15 cellular contexts compared by ENCODE assay signal in the genomic region with DNA sequence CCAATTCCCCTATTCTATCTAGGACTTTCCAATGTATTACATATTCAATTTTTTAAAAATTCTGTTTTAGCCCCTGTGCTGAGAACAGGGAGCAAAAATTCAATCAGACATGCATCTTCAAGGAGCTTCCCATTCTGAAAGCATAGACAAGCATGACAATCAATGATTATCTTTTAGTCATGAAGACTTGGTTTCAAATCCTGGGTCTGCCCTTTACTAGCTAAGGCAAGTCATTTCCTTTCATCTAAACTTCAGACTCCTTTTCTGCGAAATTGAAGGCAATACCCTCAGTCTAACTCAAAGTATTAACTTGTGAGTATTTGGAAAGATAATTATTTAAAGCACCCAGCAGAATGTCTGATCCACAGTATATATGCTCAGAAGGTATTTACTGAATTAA. TPM values are rescaled to one million over a fixed set of nuclear protein-coding genes. Genes with fewer than 3 reads are reported as not detected.
DNase-seq lines count a peak whose midpoint lies in the region; ATAC-seq and TF ChIP-seq lines count a peak whose summit lies in the region.
"Had no signal": no experiment of that assay in that cellular context is flagged by ENCODE, and none has a peak within 500 bp of the region (broad histone marks: within the 10 kb centered on the region; RNA-seq: fewer than 3 reads in every experiment).

No MANE protein-coding gene starts in this region.

- H3K36me3 ChIP-seq in HUES48 (ENCODE audit: control insufficient read depth, insufficient read depth, low read length) = peaks cover 7% of the 10 kb centered on the region; the same call in 1 of the 2 replicates
- H3K36me3 ChIP-seq: SJSA1 had no signal

- H3K27me3 Mint-ChIP-seq in activated T-cell treated with anti-CD3 and anti-CD28 coated beads, Interleukin-2, amount 50 U/mL, for 72 hours (ENCODE audit: low read depth) = no peaks in the 10 kb centered on the region
- H3K27me3 Mint-ChIP-seq in activated T-cell treated with anti-CD3 and anti-CD28 coated beads, Interleukin-2, amount 50 U/mL, for 24 hours = no peaks in the 10 kb centered on the region
- peaks cover 3% of the 10 kb centered on the region for H3K27me3 Mint-ChIP-seq in activated T-helper 17 cell treated with anti-CD3 and anti-CD28 coated beads, Interleukin-2, amount 50 U/mL, for 72 hours
- H3K27me3 Mint-ChIP-seq in stimulated activated naive CD8-positive, alpha-beta T cell treated with anti-CD3 and anti-CD28 coated beads, Interleukin-15, amount 100 ng/mL, for 72 hours = no peaks in the 10 kb centered on the region
- H3K27me3 Mint-ChIP-seq in mesothelial cell of epicardium (ENCODE audit: low read depth) = no peaks in the 10 kb centered on the region

- no peak for TF ChIP-seq CTCF in mesothelial cell of epicardium (IDR thresholded peaks at IDR 0.05; ENCODE audit: unreplicated experiment)

- H3K9me3 ChIP-seq in HUES48 (ENCODE audit: control insufficient read depth, insufficient read depth, low read length) = no peaks in the 10 kb centered on the region
- H3K9me3 ChIP-seq: SJSA1 had no signal

- no peak for DNase-seq in activated T-cell treated with anti-CD3 and anti-CD28 coated beads, Interleukin-2, amount 50 U/mL, for 72 hours
- DNase-seq in activated T-cell treated with anti-CD3 and anti-CD28 coated beads, Interleukin-2, amount 50 U/mL, for 24 hours = no peak
- no peak for DNase-seq in stimulated activated naive CD8-positive, alpha-beta T cell treated with anti-CD3 and anti-CD28 coated beads, Interleukin-15, amount 100 ng/mL, for 72 hours
- no peak for DNase-seq in mesothelial cell of epicardium (ENCODE audit: low spot score in 2 of 2, unreplicated experiment in 2 of 2)
- no peak for DNase-seq in NCI-H82 (lab: John Stamatoyannopoulos, UW)
- DNase-seq in NCI-H2029 treated with DMSO at 0.1 percent for 48 hours (lab: John Stamatoyannopoulos, UW) = no peak
- DNase-seq: DMS79 treated with DMSO at 0.1 percent for 48 hours, H9, NCI-H1436 treated with DMSO at 0.1 percent for 48 hours, NCI-H2081 treated with DMSO at 0.1 percent for 48 hours, NCI-H510A, NCI-H774 had no signal

- H3K36me3 Mint-ChIP-seq in activated T-cell treated with anti-CD3 and anti-CD28 coated beads, Interleukin-2, amount 50 U/mL, for 72 hours (ENCODE audit: insufficient read depth in 2 of 2) = no peaks in the 10 kb centered on the region
- no peaks in the 10 kb centered on the region for H3K36me3 Mint-ChIP-seq in activated T-cell treated with anti-CD3 and anti-CD28 coated beads, Interleukin-2, amount 50 U/mL, for 24 hours (ENCODE audit: low read depth)
- no peaks in the 10 kb centered on the region for H3K36me3 Mint-ChIP-seq in activated T-helper 17 cell treated with anti-CD3 and anti-CD28 coated beads, Interleukin-2, amount 50 U/mL, for 72 hours (ENCODE audit: low read depth)
- peaks cover 2% of the 10 kb centered on the region for H3K36me3 Mint-ChIP-seq in mesothelial cell of epicardium

- H3K27ac ChIP-seq in HUES48 (ENCODE audit: low read depth, low read length) = peak overlapping the region; percentile 85
- H3K27ac ChIP-seq: SJSA1 had no signal

- no peaks in the 10 kb centered on the region for H3K27me3 ChIP-seq in HUES48 (ENCODE audit: control insufficient read depth, insufficient read depth, low read length)
- H3K27me3 ChIP-seq: SJSA1 had no signal

- no peak overlapping the region for H3K4me3 ChIP-seq in HUES48 (ENCODE audit: low read depth, low read length)
- H3K4me3 ChIP-seq: SJSA1 had no signal

- peak; percentile 38 to 41 for ATAC-seq in activated T-cell treated with anti-CD3 and anti-CD28 coated beads, Interleukin-2, amount 50 U/mL, for 72 hours (replicated peaks in 1 of 2)
- peak; percentile 23 for ATAC-seq in activated T-helper 17 cell treated with anti-CD3 and anti-CD28 coated beads, Interleukin-2, amount 50 U/mL, for 72 hours (replicated peaks)
- peak; percentile 54 for ATAC-seq in stimulated activated naive CD8-positive, alpha-beta T cell treated with anti-CD3 and anti-CD28 coated beads, Interleukin-15, amount 100 ng/mL, for 72 hours

- H3K27ac Mint-ChIP-seq in activated T-cell treated with anti-CD3 and anti-CD28 coated beads, Interleukin-2, amount 50 U/mL, for 72 hours = no peak overlapping the region
- H3K27ac Mint-ChIP-seq in activated T-cell treated with anti-CD3 and anti-CD28 coated beads, Interleukin-2, amount 50 U/mL, for 24 hours = no peak overlapping the region
- H3K27ac Mint-ChIP-seq in activated T-helper 17 cell treated with anti-CD3 and anti-CD28 coated beads, Interleukin-2, amount 50 U/mL, for 72 hours = no peak overlapping the region
- no peak overlapping the region for H3K27ac Mint-ChIP-seq in stimulated activated naive CD8-positive, alpha-beta T cell treated with anti-CD3 and anti-CD28 coated beads, Interleukin-15, amount 100 ng/mL, for 72 hours
- H3K27ac Mint-ChIP-seq in mesothelial cell of epicardium = no peak overlapping the region

- peaks cover 32% of the 10 kb centered on the region for H3K4me1 Mint-ChIP-seq in activated T-cell treated with anti-CD3 and anti-CD28 coated beads, Interleukin-2, amount 50 U/mL, for 72 hours (ENCODE audit: low read depth)
- peaks cover 32% of the 10 kb centered on the region for H3K4me1 Mint-ChIP-seq in activated T-cell treated with anti-CD3 and anti-CD28 coated beads, Interleukin-2, amount 50 U/mL, for 24 hours (ENCODE audit: low read depth)
- H3K4me1 Mint-ChIP-seq in activated T-helper 17 cell treated with anti-CD3 and anti-CD28 coated beads, Interleukin-2, amount 50 U/mL, for 72 hours = peaks cover 12% of the 10 kb centered on the region
- peaks cover 56% of the 10 kb centered on the region for H3K4me1 Mint-ChIP-seq in stimulated activated naive CD8-positive, alpha-beta T cell treated with anti-CD3 and anti-CD28 coated beads, Interleukin-15, amount 100 ng/mL, for 72 hours
- peaks cover 7% of the 10 kb centered on the region for H3K4me1 Mint-ChIP-seq in mesothelial cell of epicardium

- no peaks in the 10 kb centered on the region for H3K9me3 Mint-ChIP-seq in activated T-cell treated with anti-CD3 and anti-CD28 coated beads, Interleukin-2, amount 50 U/mL, for 72 hours
- H3K9me3 Mint-ChIP-seq in activated T-cell treated with anti-CD3 and anti-CD28 coated beads, Interleukin-2, amount 50 U/mL, for 24 hours = no peaks in the 10 kb centered on the region
- H3K9me3 Mint-ChIP-seq in activated T-helper 17 cell treated with anti-CD3 and anti-CD28 coated beads, Interleukin-2, amount 50 U/mL, for 72 hours = no peaks in the 10 kb centered on the region
- H3K9me3 Mint-ChIP-seq in stimulated activated naive CD8-positive, alpha-beta T cell treated with anti-CD3 and anti-CD28 coated beads, Interleukin-15, amount 100 ng/mL, for 72 hours = no peaks in the 10 kb centered on the region
- H3K9me3 Mint-ChIP-seq in mesothelial cell of epicardium = no peaks in the 10 kb centered on the region
- H3K9me3 Mint-ChIP-seq: H9 had no signal

- H3K4me1 ChIP-seq in HUES48 (ENCODE audit: control insufficient read depth, insufficient read depth, low read length) = peaks cover 62% of the 10 kb centered on the region
- H3K4me1 ChIP-seq: SJSA1 had no signal

- H3K9ac ChIP-seq in HUES48 (ENCODE audit: low read depth, low read length) = peak overlapping the region; percentile 16; the same call in 1 of the 2 replicates

- no peak overlapping the region for H3K4me3 Mint-ChIP-seq in activated T-cell treated with anti-CD3 and anti-CD28 coated beads, Interleukin-2, amount 50 U/mL, for 72 hours
- no peak overlapping the region for H3K4me3 Mint-ChIP-seq in activated T-cell treated with anti-CD3 and anti-CD28 coated beads, Interleukin-2, amount 50 U/mL, for 24 hours
- no peak overlapping the region for H3K4me3 Mint-ChIP-seq in activated T-helper 17 cell treated with anti-CD3 and anti-CD28 coated beads, Interleukin-2, amount 50 U/mL, for 72 hours
- peak overlapping the region; percentile 37 to 56 for H3K4me3 Mint-ChIP-seq in stimulated activated naive CD8-positive, alpha-beta T cell treated with anti-CD3 and anti-CD28 coated beads, Interleukin-15, amount 100 ng/mL, for 72 hours
- no peak overlapping the region for H3K4me3 Mint-ChIP-seq in mesothelial cell of epicardium

RNA-seq across cellular contexts. Expression of a gene that starts 24.1 kb away (rescaled TPM):
- 10 to 100 TPM; 40.8 to 56.8 TPM for total RNA-seq in activated T-cell treated with anti-CD3 and anti-CD28 coated beads, Interleukin-2, amount 50 U/mL, for 72 hours
- total RNA-seq in activated T-helper 17 cell treated with anti-CD3 and anti-CD28 coated beads, Interleukin-2, amount 50 U/mL, for 72 hours = 10 to 100 TPM; 26.2 to 42.0 TPM
- 83.2 to 89.3 TPM (median 83.8 TPM) in 3 replicates for total RNA-seq in mesothelial cell of epicardium

Comparison
In these comparisons a context has a peak if more than half of its experiments do, and no peak if none do; other contexts are left out.
1. H3K4me3 Mint-ChIP-seq: peak in stimulated activated naive CD8-positive, alpha-beta T cell treated with anti-CD3 and anti-CD28 coated beads, Interleukin-15, amount 100 ng/mL, for 72 hours (2 of 2); none in activated T-cell treated with anti-CD3 and anti-CD28 coated beads, Interleukin-2, amount 50 U/mL, for 72 hours (0 of 2), activated T-cell treated with anti-CD3 and anti-CD28 coated beads, Interleukin-2, amount 50 U/mL, for 24 hours (single experiment), activated T-helper 17 cell treated with anti-CD3 and anti-CD28 coated beads, Interleukin-2, amount 50 U/mL, for 72 hours (single experiment) and mesothelial cell of epicardium (single experiment).
2. Peak in every context shown above with its lines, with median percentiles within 50 percentile points of each other: ATAC-seq.